21 cellular contexts compared by ENCODE assay signal in genomic region chr17:41633498-41634197, GRCh38. TPM values are rescaled to one million over a fixed set of nuclear protein-coding genes. Genes with fewer than 3 reads are reported as not detected.
DNase-seq lines count a peak whose midpoint lies in the region; ATAC-seq, FAIRE-seq and TF ChIP-seq lines count a peak whose summit lies in the region.
"Had no signal": no experiment of that assay in that cellular context is flagged by ENCODE, and none has a peak within 500 bp of the region (broad histone marks: within the 10 kb centered on the region; RNA-seq: fewer than 3 reads in every experiment).

No MANE protein-coding gene starts in this region.

- H3K27ac Mint-ChIP-seq in naive B cell: no peak overlapping the region

- H3K4me1 ChIP-seq in SJCRH30: peaks cover 54% of the 10 kb centered on the region
- no peaks in the 10 kb centered on the region for H3K4me1 ChIP-seq in kidney (ENCODE audit: control insufficient read depth in 1 of 2, insufficient read depth in 1 of 2, low read depth in 1 of 2, low read length in 2 of 2)
- H3K4me1 ChIP-seq: lower lobe of right lung had no signal

- H3K9ac ChIP-seq in kidney (ENCODE audit: low read length in 2 of 2): no peak overlapping the region

- peaks cover 0 to 6% (median 0%) of the 10 kb centered on the region in 3 donors for H3K27me3 Mint-ChIP-seq in naive B cell

- intact Hi-C loops in kidney (cut with DNase I): no loop called here

- peak overlapping the region; percentile 80 for H3K27ac ChIP-seq in SJCRH30
- no peak overlapping the region for H3K27ac ChIP-seq in kidney (ENCODE audit: low read depth in 2 of 2, low read length in 2 of 2)
- H3K27ac ChIP-seq: coronary artery, gastroesophageal sphincter, lower lobe of right lung, psoas muscle had no signal

- ATAC-seq in naive B cell (ENCODE audit: low read depth in 2 of 2): peak; percentile 28 to 39
- ATAC-seq: gastroesophageal sphincter, lower lobe of right lung, psoas muscle had no signal

- H3K36me3 ChIP-seq in SJCRH30 (no peaks in the 10 kb centered on the region), kidney (ENCODE audit: control insufficient read depth in 1 of 2, insufficient read depth in 2 of 2, low read length in 2 of 2) (no peaks in the 10 kb centered on the region)
- H3K36me3 ChIP-seq: gastroesophageal sphincter, lower lobe of right lung had no signal

- TF ChIP-seq CTCF in kidney (IDR thresholded peaks at IDR 0.05; ENCODE audit: borderline replicate concordance, extremely low read depth, insufficient read depth): no peak

- no peaks in the 10 kb centered on the region for H3K36me3 Mint-ChIP-seq in naive B cell
- H3K36me3 Mint-ChIP-seq: CD14-positive monocyte; naive thymus-derived CD8-positive, alpha-beta T cell had no signal

- FAIRE-seq in kidney (lab: Jason Lieb, UNC): no peak
- FAIRE-seq: H54 had no signal

- no peaks in the 10 kb centered on the region for H3K4me1 Mint-ChIP-seq in naive B cell
- H3K4me1 Mint-ChIP-seq: naive thymus-derived CD8-positive, alpha-beta T cell had no signal

- H3K4me3 ChIP-seq in SJCRH30 (peak overlapping the region; percentile 26), kidney (ENCODE audit: low read length in 2 of 2) (no peak overlapping the region)
- H3K4me3 ChIP-seq: coronary artery, gastroesophageal sphincter, lower lobe of right lung, psoas muscle had no signal

- H3K27me3 ChIP-seq in SJCRH30: no peaks in the 10 kb centered on the region

- DNase-seq in SHP77 treated with DMSO at 0.1 percent for 48 hours (lab: John Stamatoyannopoulos, UW): peak; percentile 8
- no peak for DNase-seq in SHP77 (lab: John Stamatoyannopoulos, UW)
- DNase-seq in SJCRH30: peak; percentile 63 to 66
- no peak for DNase-seq in naive B cell
- DNase-seq in NCI-H187 (lab: John Stamatoyannopoulos, UW): no peak
- no peak for DNase-seq in kidney
- DNase-seq: lower lobe of right lung; naive thymus-derived CD8-positive, alpha-beta T cell; NCI-H1694; NCI-H510A; OCI-M1; psoas muscle; stimulated activated CD4-positive, alpha-beta T cell treated with anti-CD3 and anti-CD28 coated beads, Interleukin-12 subunit alpha, Interleukin-12 subunit beta, amount 100 ng/mL, for 4 hours had no signal

- no peaks in the 10 kb centered on the region for H3K9me3 Mint-ChIP-seq in naive B cell
- H3K9me3 Mint-ChIP-seq: CD14-positive monocyte; naive thymus-derived CD8-positive, alpha-beta T cell had no signal

- no peak overlapping the region for H3K4me3 Mint-ChIP-seq in naive B cell
- H3K4me3 Mint-ChIP-seq: CD14-positive monocyte; naive thymus-derived CD8-positive, alpha-beta T cell had no signal

- H3K9me3 ChIP-seq in SJCRH30 (replicated peaks) (no peaks in the 10 kb centered on the region), kidney (ENCODE audit: control insufficient read depth in 1 of 2, low read length in 2 of 2) (no peaks in the 10 kb centered on the region)
- H3K9me3 ChIP-seq: gastroesophageal sphincter, lower lobe of right lung, psoas muscle had no signal

RNA-seq across cellular contexts. Expression of gene KRT17, which starts 9.3 kb away (rescaled TPM):
- total RNA-seq in SJCRH30 (2014; rRNA removed; shearing (Covaris generic)): 134 and 149 TPM in 2 replicates
- not detected for polyA plus RNA-seq in naive B cell (ENCODE audit: low read depth in 6 of 6)
- 11.1 TPM for total RNA-seq in kidney
- 5.5 TPM for polyA plus RNA-seq in kidney (ENCODE audit: insufficient read depth, low read depth, low replicate concordance)
- total RNA-seq: naive thymus-derived CD8-positive, alpha-beta T cell; psoas muscle had no signal
- polyA plus RNA-seq: CD14-positive monocyte; naive thymus-derived CD8-positive, alpha-beta T cell had no signal

RNA-seq across cellular contexts. Expression of gene KRT16, which starts 21.1 kb away (rescaled TPM):
- 0.08 TPM in 1 of 2 replicates, not detected in the other for total RNA-seq in SJCRH30 (2014; rRNA removed; shearing (Covaris generic))
- polyA plus RNA-seq in naive B cell (ENCODE audit: low read depth in 6 of 6) (not detected), kidney (ENCODE audit: insufficient read depth, low read depth, low replicate concordance) (not detected)
- total RNA-seq in kidney: 3.1 TPM
- total RNA-seq: A673; activated CD8-positive, alpha-beta memory T cell treated with anti-CD3 and anti-CD28 coated beads for 36 hours; lower lobe of right lung; naive thymus-derived CD8-positive, alpha-beta T cell; urinary bladder had no signal
- polyA plus RNA-seq: CD14-positive monocyte; naive thymus-derived CD8-positive, alpha-beta T cell had no signal

RNA-seq across cellular contexts. Expression of gene KRT14, which starts 47.0 kb away (rescaled TPM):
- not detected in 2 replicates for total RNA-seq in SJCRH30 (2014; rRNA removed; shearing (Covaris generic))
- not detected for polyA plus RNA-seq in naive B cell (ENCODE audit: low read depth in 6 of 6)
- not detected for total RNA-seq in kidney
- polyA plus RNA-seq in kidney (ENCODE audit: insufficient read depth, low read depth, low replicate concordance): not detected
- total RNA-seq: A673; activated CD8-positive, alpha-beta memory T cell treated with anti-CD3 and anti-CD28 coated beads for 36 hours; HT-29; lower lobe of right lung; naive thymus-derived CD8-positive, alpha-beta T cell; urinary bladder had no signal
- polyA plus RNA-seq: CD14-positive monocyte; naive thymus-derived CD8-positive, alpha-beta T cell had no signal

RNA-seq across cellular contexts. Expression of gene EIF1, which starts 55.0 kb away (rescaled TPM):
- 107 and 142 TPM in 2 replicates for total RNA-seq in SJCRH30 (2014; rRNA removed; shearing (Covaris generic))
- polyA plus RNA-seq in naive B cell (ENCODE audit: low read depth in 6 of 6): 1,000 to 10,000 TPM; 1,122 to 1,685 (median 1,504) TPM
- total RNA-seq in kidney: 842 TPM
- 1,166 TPM for polyA plus RNA-seq in kidney (ENCODE audit: insufficient read depth, low read depth, low replicate concordance)

Comparison
In these comparisons a context has a peak if more than half of its experiments do, and no peak if none do; other contexts are left out.
1. DNase-seq: peak in SHP77 treated with DMSO at 0.1 percent for 48 hours (single experiment) and SJCRH30 (2 of 2); none in SHP77 (0 of 2), naive B cell (single experiment), NCI-H187 (0 of 2) and kidney (single experiment).
2. RNA of gene KRT17, which starts 9.3 kb away (total RNA-seq): 134 to 149 TPM in SJCRH30; 11.1 TPM in kidney (single experiment); every median in the first group is over 10 times any median in the second.